ENCODE assay signal across 1 cellular context in the genomic region with DNA sequence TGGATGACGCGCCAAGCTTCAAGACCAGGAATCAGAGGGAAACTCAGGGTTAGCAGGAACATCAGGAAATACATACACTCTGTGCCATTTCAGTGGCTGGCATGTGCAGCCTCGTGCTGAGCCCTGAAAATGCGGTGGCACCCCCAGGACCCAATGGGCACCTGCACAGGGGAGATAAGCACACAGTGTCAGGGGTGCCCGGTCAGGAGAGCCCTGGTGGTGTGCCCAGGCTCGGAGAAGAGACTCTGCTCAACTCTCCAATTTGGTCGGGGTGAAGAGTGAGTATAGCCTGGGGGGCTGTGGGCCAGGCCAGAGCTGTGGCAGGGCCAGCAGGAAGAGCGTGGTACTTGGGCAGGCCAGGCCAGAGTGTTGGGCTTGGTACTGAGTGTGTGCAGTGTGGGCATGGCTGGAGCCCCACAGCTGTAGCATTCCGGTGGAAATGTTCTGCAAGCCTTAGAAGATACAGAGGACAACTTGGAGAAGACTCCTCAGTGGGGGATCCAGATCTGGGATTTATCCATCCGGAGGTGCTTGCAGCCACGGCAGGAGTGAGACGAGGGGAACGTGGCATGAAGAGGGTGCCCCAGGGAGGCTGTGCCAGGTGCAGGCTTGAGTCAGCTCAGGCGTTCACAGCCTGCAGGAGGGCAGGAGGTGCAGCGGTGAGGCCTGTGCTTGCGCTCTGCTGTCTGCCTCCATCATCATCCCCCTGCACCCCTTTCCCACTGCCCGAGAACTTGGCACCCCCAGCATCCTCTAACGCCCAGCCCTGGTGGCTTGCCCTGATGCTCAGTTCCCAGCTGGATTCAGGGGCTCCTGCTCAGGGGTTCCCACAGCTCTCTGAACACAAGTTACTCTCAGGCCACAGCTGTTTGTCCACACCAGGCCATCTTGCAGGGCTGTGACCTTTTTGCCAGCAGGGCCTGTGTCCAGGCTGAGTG.
TF ChIP-seq lines count a peak whose summit lies in the region.

No MANE protein-coding gene starts in this region.

TF ChIP-seq in GM23338, 12 proteins besides CTCF, POLR2A, EP300 and RAD21:
- TF ChIP-seq ETS1 (IDR thresholded peaks at IDR 0.05) (no peak), ZNF462 (CRISPR knock-in tag; IDR thresholded peaks at IDR 0.05) (no peak), ZNF114 (CRISPR knock-in tag; IDR thresholded peaks at IDR 0.05) (no peak), POLR2AphosphoS5 (IDR thresholded peaks at IDR 0.05; ENCODE audit: low read depth) (no peak), NANOG (IDR thresholded peaks at IDR 0.05; ENCODE audit: borderline replicate concordance) (no peak), STAT1 (IDR thresholded peaks at IDR 0.05; ENCODE audit: unreplicated experiment) (no peak), REST (IDR thresholded peaks at IDR 0.05; ENCODE audit: unreplicated experiment) (no peak), ZNF331 (CRISPR knock-in tag; IDR thresholded peaks at IDR 0.05; ENCODE audit: low read depth) (no peak), JUNB (IDR thresholded peaks at IDR 0.05; ENCODE audit: unreplicated experiment) (no peak), EZH2 (IDR thresholded peaks at IDR 0.05; ENCODE audit: low read depth, unreplicated experiment) (no peak), EZH2phosphoT487 (IDR thresholded peaks at IDR 0.05; ENCODE audit: unreplicated experiment) (no peak)
